ENCODE assay signal across 8 cellular contexts in genomic region chr16:67530013-67530939, GRCh38. TPM values are rescaled to one million over a fixed set of nuclear protein-coding genes. Genes with fewer than 3 reads are reported as not detected.
DNase-seq lines count a peak whose midpoint lies in the region; ATAC-seq and TF ChIP-seq lines count a peak whose summit lies in the region.

No MANE protein-coding gene starts in this region.

- H3K36me3 ChIP-seq in CD8-positive, alpha-beta memory T cell (ENCODE audit: insufficient read depth, low read length): no peaks in the 10 kb centered on the region
- H3K36me3 ChIP-seq in Panc1 (ENCODE audit: control insufficient read depth, insufficient read depth, low read length): no peaks in the 10 kb centered on the region; the same call in 1 of the 2 replicates

- H3K4me3 ChIP-seq in CD8-positive, alpha-beta memory T cell (ENCODE audit: low read length): peak overlapping the region; percentile 25
- H3K4me3 ChIP-seq in Panc1 (ENCODE audit: low read depth in 2 of 2, low read length in 2 of 2): peak overlapping the region; percentile 69 to 79

- ATAC-seq in GM21423 (IDR thresholded peaks at IDR 0.05; ENCODE audit: unreplicated experiment) (peak; percentile 31), Panc1 (peak; percentile 45)
- peak; percentile 62 to 64 for ATAC-seq in stimulated activated naive B cell treated with anti-CD40 and anti-IgM and Interleukin-4, amounts not matched to agents 10 μg/mL and 1 μg/mL and 100 μg/mL, for 72 hours (replicated peaks)

- no peaks in the 10 kb centered on the region for H3K9me3 ChIP-seq in CD8-positive, alpha-beta memory T cell (ENCODE audit: low read length)
- H3K9me3 ChIP-seq in Panc1 (ENCODE audit: control insufficient read depth, insufficient read depth, low read depth, low read length): no peaks in the 10 kb centered on the region

- peak in 2 of 5 donors; percentile 24 to 64 for DNase-seq in CD8-positive, alpha-beta memory T cell
- DNase-seq in Panc1 (ENCODE audit: low read depth, low spot score) (no peak), dedifferentiated amniotic fluid mesenchymal stem cell (ENCODE audit: extremely low spot score) (peak; percentile 52), left kidney (ENCODE audit: low read depth, low spot score) (peak; percentile 85), NCI-H1436 (lab: John Stamatoyannopoulos, UW) (no peak), NCI-H2171 (lab: John Stamatoyannopoulos, UW) (no peak)
- peak; percentile 69 for DNase-seq in stimulated activated naive B cell treated with anti-CD40 and anti-IgM and Interleukin-4, amounts not matched to agents 10 μg/mL and 1 μg/mL and 100 μg/mL, for 72 hours

- H3K27ac ChIP-seq in CD8-positive, alpha-beta memory T cell (ENCODE audit: low read depth, low read length): peak overlapping the region; percentile 38
- peak overlapping the region; percentile 89 for H3K27ac ChIP-seq in Panc1 (ENCODE audit: low read length)

- H3K36me3 Mint-ChIP-seq in CD8-positive, alpha-beta memory T cell: no peaks in the 10 kb centered on the region
- H3K36me3 Mint-ChIP-seq in stimulated activated naive B cell treated with anti-CD40 and anti-IgM and Interleukin-4, amounts not matched to agents 10 μg/mL and 1 μg/mL and 100 μg/mL, for 72 hours: peaks cover 16 to 34% of the 10 kb centered on the region in 2 donors

- TF ChIP-seq CTCF in Panc1 (IDR thresholded peaks at IDR 0.05): no peak

- peak overlapping the region; percentile 70 to 84 (median 80) for H3K4me3 Mint-ChIP-seq in CD8-positive, alpha-beta memory T cell
- H3K4me3 Mint-ChIP-seq in stimulated activated naive B cell treated with anti-CD40 and anti-IgM and Interleukin-4, amounts not matched to agents 10 μg/mL and 1 μg/mL and 100 μg/mL, for 72 hours: peak overlapping the region; percentile 88 to 95

- in situ Hi-C loops in Panc1 (cut with HindIII; ENCODE audit: low pct_unique_long_range_greater_than_20kb, low sequenced_read_pairs): no loop called here

- CTCF ChIA-PET in CD8-positive, alpha-beta memory T cell (lab: Charles Lee): interaction anchor here (1.0 to 13.7 kb wide), 5 partner anchors 9 to 286 kb away, joined by 3 to 125 read pairs (median 4); partner anchors contain the start of genes ATP6V0D1 and CARMIL2
- CTCF ChIA-PET in Panc1 (lab: Charles Lee): no interaction called here

- intact Hi-C loops in Panc1 (cut with micrococcal nuclease; ENCODE audit: unreplicated experiment): no loop called here

- no TSS peak for BruUV-seq in Panc1 (replicated peaks; lab: Mats Ljungman, UMichigan)

- H3K27ac Mint-ChIP-seq in CD8-positive, alpha-beta memory T cell: peak overlapping the region in 4 of 8 donors; percentile 22 to 82 (median 42)
- H3K27ac Mint-ChIP-seq in stimulated activated naive B cell treated with anti-CD40 and anti-IgM and Interleukin-4, amounts not matched to agents 10 μg/mL and 1 μg/mL and 100 μg/mL, for 72 hours: peak overlapping the region; percentile 96

- H3K27me3 Mint-ChIP-seq in CD8-positive, alpha-beta memory T cell: peaks cover 18 to 37% of the 10 kb centered on the region in 2 donors
- H3K27me3 Mint-ChIP-seq in stimulated activated naive B cell treated with anti-CD40 and anti-IgM and Interleukin-4, amounts not matched to agents 10 μg/mL and 1 μg/mL and 100 μg/mL, for 72 hours: no peaks in the 10 kb centered on the region

- no peaks in the 10 kb centered on the region for H3K9me3 Mint-ChIP-seq in CD8-positive, alpha-beta memory T cell
- no peaks in the 10 kb centered on the region for H3K9me3 Mint-ChIP-seq in stimulated activated naive B cell treated with anti-CD40 and anti-IgM and Interleukin-4, amounts not matched to agents 10 μg/mL and 1 μg/mL and 100 μg/mL, for 72 hours

- POLR2A ChIA-PET in CD8-positive, alpha-beta memory T cell (lab: Charles Lee): interaction anchor here (1.0 kb wide), 1 partner anchor 17 kb away, joined by 3 read pairs; no protein-coding TSS in a partner anchor
- POLR2A ChIA-PET in Panc1 (lab: Charles Lee): no interaction called here

- H3K27me3 ChIP-seq in CD8-positive, alpha-beta memory T cell (ENCODE audit: insufficient read depth, low read length, poor library complexity, severe bottlenecking): peaks cover 15% of the 10 kb centered on the region
- no peaks in the 10 kb centered on the region for H3K27me3 ChIP-seq in Panc1 (ENCODE audit: control insufficient read depth, insufficient read depth, low read length)

- peaks cover 31% of the 10 kb centered on the region for H3K4me1 ChIP-seq in CD8-positive, alpha-beta memory T cell (ENCODE audit: insufficient read depth, low read length)
- H3K4me1 ChIP-seq in Panc1 (ENCODE audit: control insufficient read depth, insufficient read depth, low read length): peaks cover 19% of the 10 kb centered on the region

- peaks cover 14 to 24% (median 19%) of the 10 kb centered on the region in 3 donors for H3K4me1 Mint-ChIP-seq in CD8-positive, alpha-beta memory T cell
- H3K4me1 Mint-ChIP-seq in stimulated activated naive B cell treated with anti-CD40 and anti-IgM and Interleukin-4, amounts not matched to agents 10 μg/mL and 1 μg/mL and 100 μg/mL, for 72 hours: peaks cover 48 to 77% of the 10 kb centered on the region in 2 donors

RNA-seq across cellular contexts. Expression of gene RIPOR1, which starts 1.6 kb away (rescaled TPM):
- total RNA-seq in CD8-positive, alpha-beta memory T cell: 10 to 100 TPM; 23.2 to 27.4 TPM
- 6.1 TPM for polyA plus RNA-seq in CD8-positive, alpha-beta memory T cell
- 82.2 TPM for total RNA-seq in Panc1 (2021; ENCODE audit: unreplicated experiment)
- polyA plus RNA-seq in Panc1 (2012; ENCODE audit: insufficient read length): 49.8 TPM

RNA-seq across cellular contexts. Expression of gene CTCF, which starts 32.0 kb away (rescaled TPM):
- 10 to 100 TPM; 65.4 to 67.4 TPM for total RNA-seq in CD8-positive, alpha-beta memory T cell
- 66.4 TPM for polyA plus RNA-seq in CD8-positive, alpha-beta memory T cell
- total RNA-seq in Panc1 (2021; ENCODE audit: unreplicated experiment): 33.1 TPM
- polyA plus RNA-seq in Panc1 (2012; ENCODE audit: insufficient read length): 25.5 TPM

RNA-seq across cellular contexts. Expression of gene AGRP, which starts 46.9 kb away (rescaled TPM):
- total RNA-seq in CD8-positive, alpha-beta memory T cell: not detected
- polyA plus RNA-seq in CD8-positive, alpha-beta memory T cell: not detected
- total RNA-seq in Panc1 (2021; ENCODE audit: unreplicated experiment): not detected
- polyA plus RNA-seq in Panc1 (2012; ENCODE audit: insufficient read length): not detected

RNA-seq across cellular contexts. Expression of gene ATP6V0D1, which starts 49.3 kb away (rescaled TPM):
- 10 to 100 TPM; 49.3 to 57.6 TPM for total RNA-seq in CD8-positive, alpha-beta memory T cell
- 107 TPM for polyA plus RNA-seq in CD8-positive, alpha-beta memory T cell
- total RNA-seq in Panc1 (2021; ENCODE audit: unreplicated experiment): 70.8 TPM
- 103 TPM for polyA plus RNA-seq in Panc1 (2012; ENCODE audit: insufficient read length)

Comparison
In these comparisons a context has a peak if more than half of its experiments do, and no peak if none do; other contexts are left out.
1. DNase-seq: peak in dedifferentiated amniotic fluid mesenchymal stem cell (single experiment), left kidney (single experiment) and stimulated activated naive B cell treated with anti-CD40 and anti-IgM and Interleukin-4, amounts not matched to agents 10 μg/mL and 1 μg/mL and 100 μg/mL, for 72 hours (single experiment); none in Panc1 (single experiment), NCI-H1436 (single experiment) and NCI-H2171 (single experiment).
2. Peak in every context shown above with its lines, with median percentiles within 50 percentile points of each other: ATAC-seq.